Comparison of ENCODE assay signal across 1 cellular context in the genomic region with DNA sequence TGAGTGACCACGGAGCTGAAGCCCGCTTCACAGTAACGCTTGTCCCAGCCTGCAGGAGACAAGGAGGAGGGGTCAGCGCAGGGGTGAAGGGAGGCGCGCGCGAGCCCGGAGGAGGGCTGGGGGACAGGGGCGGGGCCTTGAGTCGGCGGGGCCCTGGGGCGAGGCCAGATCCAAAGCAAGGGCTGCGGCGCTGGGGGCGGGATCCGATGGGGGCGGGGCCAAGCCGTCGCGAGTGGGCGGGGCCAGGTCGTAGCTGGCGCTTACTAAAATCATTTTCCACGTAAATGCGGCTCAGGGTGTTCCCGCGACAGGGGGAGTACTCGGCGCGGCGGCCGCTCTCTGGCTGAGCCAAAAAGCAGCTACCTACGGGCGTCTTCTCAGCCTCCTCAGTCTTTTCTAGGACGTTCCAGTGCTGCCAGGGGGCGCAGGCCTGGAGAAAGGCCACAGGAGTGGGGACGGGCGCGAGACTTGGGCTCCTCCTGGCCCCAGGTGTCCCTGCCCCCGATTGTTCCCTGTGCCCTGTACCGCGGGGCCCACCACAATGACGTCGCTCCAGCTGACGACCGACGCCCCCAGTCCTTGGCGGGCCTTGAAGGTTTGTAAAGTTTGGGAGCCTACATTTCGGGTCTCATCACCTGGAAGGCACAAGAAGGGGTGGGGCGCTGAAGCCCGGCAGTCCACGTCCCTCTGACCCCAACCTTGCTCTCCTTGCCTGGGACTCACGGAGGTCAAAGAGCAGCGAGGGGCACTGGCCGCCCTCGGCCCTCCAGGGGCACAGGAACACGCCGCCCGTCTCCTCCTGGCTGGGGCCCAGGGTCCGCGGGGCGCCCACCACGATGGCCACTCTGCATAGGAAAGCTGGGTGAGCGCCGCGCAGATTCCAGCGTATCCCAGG.
TF ChIP-seq lines count a peak whose summit lies in the region.

No MANE protein-coding gene starts in this region.

TF ChIP-seq in HCT116, 20 proteins besides CTCF, POLR2A, EP300 and RAD21 (continued from another document):
- TF ChIP-seq, protein P1, sequence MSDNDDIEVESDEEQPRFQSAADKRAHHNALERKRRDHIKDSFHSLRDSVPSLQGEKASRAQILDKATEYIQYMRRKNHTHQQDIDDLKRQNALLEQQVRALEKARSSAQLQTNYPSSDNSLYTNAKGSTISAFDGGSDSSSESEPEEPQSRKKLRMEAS (IDR thresholded peaks at IDR 0.05): no peak
- TF ChIP-seq SRF (IDR thresholded peaks at IDR 0.05; ENCODE audit: low read depth) (no peak), JUND (IDR thresholded peaks at IDR 0.05) (no peak)
